Comparison of ENCODE assay signal across 9 cellular contexts in the genomic region with DNA sequence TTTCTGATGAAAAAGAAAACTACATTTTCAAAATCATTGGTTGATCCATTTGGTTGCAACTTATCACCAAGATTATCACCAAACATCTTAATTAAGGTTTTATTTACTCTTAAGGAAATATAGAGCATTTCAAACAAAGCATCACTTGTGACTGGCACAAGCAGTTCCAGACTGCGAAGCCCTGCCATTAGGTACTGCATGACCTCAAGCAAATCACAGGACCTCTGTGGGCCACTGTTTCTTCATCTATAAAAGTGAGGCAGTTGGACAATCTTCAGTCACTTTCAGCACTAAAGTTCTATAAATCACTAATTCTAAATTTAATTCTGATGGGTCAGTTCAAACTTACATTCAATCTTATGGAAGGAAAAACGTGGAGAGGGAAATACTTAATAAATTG. TPM values are rescaled to one million over a fixed set of nuclear protein-coding genes. Genes with fewer than 3 reads are reported as not detected.
DNase-seq lines count a peak whose midpoint lies in the region; ATAC-seq and TF ChIP-seq lines count a peak whose summit lies in the region.
"Had no signal": no experiment of that assay in that cellular context is flagged by ENCODE, and none has a peak within 500 bp of the region (broad histone marks: within the 10 kb centered on the region; RNA-seq: fewer than 3 reads in every experiment).

No MANE protein-coding gene starts in this region.

- in situ Hi-C loops in KBM-7 (cut with MboI; ENCODE audit: low pct_unique_long_range_greater_than_20kb, low sequenced_read_pairs), result no loop called here
- in situ Hi-C loops in brain microvascular endothelial cell (cut with HindIII; ENCODE audit: low pct_ligation_motif_present, low sequenced_read_pairs), result no loop called here
- in situ Hi-C loops in GM23248 (cut with MboI), result no loop called here

- H3K4me1 ChIP-seq in mesenchymal stem cell (ENCODE audit: control insufficient read depth, insufficient read depth, low read depth, low read length) (peaks cover 2% of the 10 kb centered on the region), GM23248 (ENCODE audit: insufficient read depth) (peaks cover 9% of the 10 kb centered on the region)

- H3K4me3 ChIP-seq in mesenchymal stem cell (ENCODE audit: insufficient read depth in 1 of 2, low read depth in 1 of 2, low read length in 2 of 2) (no peak overlapping the region), brain microvascular endothelial cell (ENCODE audit: low read depth, low read length) (no peak overlapping the region), GM23248 (no peak overlapping the region)

- peaks cover 3% of the 10 kb centered on the region; the same call in 1 of the 2 replicates for H4K20me1 ChIP-seq in GM23248 (ENCODE audit: insufficient read depth)

- H3F3A ChIP-seq in GM23248 (ENCODE audit: insufficient read depth), result 0 out of 2 replicates have a peak, but pooled peaks cover 6% of the 10 kb centered on the region

- H3K9ac ChIP-seq in mesenchymal stem cell (ENCODE audit: low read length), result no peak overlapping the region
- H3K9ac ChIP-seq in GM23248, result no peak overlapping the region

- no peak overlapping the region for H3K27ac ChIP-seq in mesenchymal stem cell (ENCODE audit: low read length, poor library complexity, severe bottlenecking)
- H3K27ac ChIP-seq in brain microvascular endothelial cell, result no peak overlapping the region
- no peak overlapping the region for H3K27ac ChIP-seq in GM23248

- peak overlapping the region; percentile 91 for H3K4me3 Mint-ChIP-seq in activated T-helper 1 cell treated with anti-CD3 and anti-CD28 coated beads, Interleukin-12 subunit alpha, Interleukin-12 subunit beta, Interleukin-2, Interleukin-4 antibody, amounts not matched to agents 30 ng/mL and 10 ng/mL and 1 ng/mL, durations not matched to agents 14 hours and 24 hours and 36 hours

- 71% methylated on average over 2 of the region's 2 CpGs for WGBS in mesenchymal stem cell
- WGBS in GM23248 (ENCODE audit: low coverage in 1 of 2, low lambda C conversion rate in 2 of 2, missing lambda C conversion rate in 2 of 2), 2 experiments, result 70 to 77% methylated on average over 2 of the region's 2 CpGs

- intact Hi-C loops in activated T-helper 1 cell treated with anti-CD3 and anti-CD28 coated beads, Interleukin-12 subunit alpha, Interleukin-12 subunit beta, Interleukin-2, Interleukin-4 antibody, amounts not matched to agents 30 ng/mL and 10 ng/mL and 1 ng/mL, durations not matched to agents 14 hours and 24 hours and 36 hours (cut with micrococcal nuclease), result loop anchor here (1.0 to 10.0 kb wide), 5 partner anchors 9 to 355 kb away; no protein-coding TSS in a partner anchor

- peak overlapping the region; percentile 88 for H3K27ac Mint-ChIP-seq in activated T-helper 1 cell treated with anti-CD3 and anti-CD28 coated beads, Interleukin-12 subunit alpha, Interleukin-12 subunit beta, Interleukin-2, Interleukin-4 antibody, amounts not matched to agents 30 ng/mL and 10 ng/mL and 1 ng/mL, durations not matched to agents 14 hours and 24 hours and 36 hours

- H2AK5ac ChIP-seq in mesenchymal stem cell (ENCODE audit: low read length, severe bottlenecking), result no peak overlapping the region

- no peaks in the 10 kb centered on the region for H3K27me3 Mint-ChIP-seq in activated T-helper 1 cell treated with anti-CD3 and anti-CD28 coated beads, Interleukin-12 subunit alpha, Interleukin-12 subunit beta, Interleukin-2, Interleukin-4 antibody, amounts not matched to agents 30 ng/mL and 10 ng/mL and 1 ng/mL, durations not matched to agents 14 hours and 24 hours and 36 hours (ENCODE audit: insufficient read depth)

- H3K4me2 ChIP-seq in mesenchymal stem cell (ENCODE audit: low read length, poor library complexity, severe bottlenecking) (peak overlapping the region; percentile 31), GM23248 (ENCODE audit: unreplicated experiment) (no peak overlapping the region)

- H3K27me3 ChIP-seq in mesenchymal stem cell (ENCODE audit: control insufficient read depth in 1 of 2, insufficient read depth in 1 of 2, low read length in 2 of 2) (no peaks in the 10 kb centered on the region), brain microvascular endothelial cell (replicated peaks) (no peaks in the 10 kb centered on the region), GM23248 (replicated peaks; ENCODE audit: insufficient read depth) (no peaks in the 10 kb centered on the region)

- H2BK5ac ChIP-seq in mesenchymal stem cell (ENCODE audit: low read depth, low read length, poor library complexity, severe bottlenecking), result no peak overlapping the region

- H3K36me3 ChIP-seq in mesenchymal stem cell (ENCODE audit: control insufficient read depth in 1 of 2, insufficient read depth in 2 of 2, low read depth in 1 of 2, low read length in 2 of 2), result peaks cover 0 to 6% of the 10 kb centered on the region in 2 experiments
- no peaks in the 10 kb centered on the region for H3K36me3 ChIP-seq in brain microvascular endothelial cell (replicated peaks)
- H3K36me3 ChIP-seq in GM23248 (ENCODE audit: low read depth), result 0 out of 2 replicates have a peak, but pooled peaks cover 3% of the 10 kb centered on the region

- H3K9me3 ChIP-seq in mesenchymal stem cell (ENCODE audit: control insufficient read depth, low read length), result no peaks in the 10 kb centered on the region
- no peaks in the 10 kb centered on the region for H3K9me3 ChIP-seq in GM23248 (ENCODE audit: low read depth)

- H4K8ac ChIP-seq in mesenchymal stem cell (ENCODE audit: low read length), result no peak overlapping the region

- H3K18ac ChIP-seq in mesenchymal stem cell (ENCODE audit: low read depth in 1 of 2, low read length in 2 of 2), result no peak overlapping the region

- H3K79me1 ChIP-seq in mesenchymal stem cell (replicated peaks; ENCODE audit: low read length, poor library complexity, severe bottlenecking), result no peaks in the 10 kb centered on the region

- no peak overlapping the region for H2BK15ac ChIP-seq in mesenchymal stem cell (ENCODE audit: low read depth, poor library complexity, severe bottlenecking)

- no peak overlapping the region for H2AFZ ChIP-seq in mesenchymal stem cell (ENCODE audit: low read depth, low read length)
- no peak overlapping the region for H2AFZ ChIP-seq in GM23248

- no peak for TF ChIP-seq CTCF in brain microvascular endothelial cell (IDR thresholded peaks at IDR 0.05; ENCODE audit: low read depth, low read length, missing control alignments)

- ATAC-seq in GM19455 (IDR thresholded peaks at IDR 0.05; ENCODE audit: unreplicated experiment), result no peak
- ATAC-seq in HG02642 (IDR thresholded peaks at IDR 0.05; ENCODE audit: poor library complexity, unreplicated experiment), result no peak

- H4K91ac ChIP-seq in mesenchymal stem cell (ENCODE audit: low read length), result no peak overlapping the region

- peaks cover 30% of the 10 kb centered on the region for H3K36me3 Mint-ChIP-seq in activated T-helper 1 cell treated with anti-CD3 and anti-CD28 coated beads, Interleukin-12 subunit alpha, Interleukin-12 subunit beta, Interleukin-2, Interleukin-4 antibody, amounts not matched to agents 30 ng/mL and 10 ng/mL and 1 ng/mL, durations not matched to agents 14 hours and 24 hours and 36 hours (ENCODE audit: low read depth)

- H3K4ac ChIP-seq in mesenchymal stem cell (ENCODE audit: low read depth in 1 of 2, low read length in 2 of 2), result no peak overlapping the region

- peaks cover 98% of the 10 kb centered on the region for H3K79me2 ChIP-seq in GM23248 (ENCODE audit: insufficient read depth)

- no peaks in the 10 kb centered on the region for H3K9me2 ChIP-seq in GM23248 (ENCODE audit: insufficient read depth)

- H3K4me1 Mint-ChIP-seq in activated T-helper 1 cell treated with anti-CD3 and anti-CD28 coated beads, Interleukin-12 subunit alpha, Interleukin-12 subunit beta, Interleukin-2, Interleukin-4 antibody, amounts not matched to agents 30 ng/mL and 10 ng/mL and 1 ng/mL, durations not matched to agents 14 hours and 24 hours and 36 hours (ENCODE audit: low read depth), result peaks cover 65% of the 10 kb centered on the region

- H3K9me3 Mint-ChIP-seq in activated T-helper 1 cell treated with anti-CD3 and anti-CD28 coated beads, Interleukin-12 subunit alpha, Interleukin-12 subunit beta, Interleukin-2, Interleukin-4 antibody, amounts not matched to agents 30 ng/mL and 10 ng/mL and 1 ng/mL, durations not matched to agents 14 hours and 24 hours and 36 hours, result no peaks in the 10 kb centered on the region

- H2BK12ac ChIP-seq in mesenchymal stem cell (ENCODE audit: low read length in 2 of 2), result no peak overlapping the region

- peak overlapping the region in 1 of 2 experiments; percentile 74 for H3K14ac ChIP-seq in mesenchymal stem cell (ENCODE audit: low read length in 2 of 2)

- no peak overlapping the region for H2BK120ac ChIP-seq in mesenchymal stem cell (ENCODE audit: low read depth, low read length)

- H3K23ac ChIP-seq in mesenchymal stem cell (ENCODE audit: low read length in 2 of 2), result no peak overlapping the region

- peak; percentile 46 to 47 for DNase-seq in AML-193 (lab: John Stamatoyannopoulos, UW)
- peak; percentile 60 for DNase-seq in KBM-7
- DNase-seq in activated T-helper 1 cell treated with anti-CD3 and anti-CD28 coated beads, Interleukin-12 subunit alpha, Interleukin-12 subunit beta, Interleukin-2, Interleukin-4 antibody, amounts not matched to agents 30 ng/mL and 10 ng/mL and 1 ng/mL, durations not matched to agents 14 hours and 24 hours and 36 hours (ENCODE audit: low spot score), result no peak
- peak; percentile 34 for DNase-seq in mesenchymal stem cell
- no peak for DNase-seq in brain microvascular endothelial cell
- no peak for DNase-seq in GM23248
- DNase-seq: NCI-H2081 had no signal

RNA-seq across cellular contexts. Expression of a gene that starts 2.0 kb away (rescaled TPM):
- 75.3 and 76.8 TPM in 2 replicates for total RNA-seq in activated T-helper 1 cell treated with anti-CD3 and anti-CD28 coated beads, Interleukin-12 subunit alpha, Interleukin-12 subunit beta, Interleukin-2, Interleukin-4 antibody, amounts not matched to agents 30 ng/mL and 10 ng/mL and 1 ng/mL, durations not matched to agents 14 hours and 24 hours and 36 hours
- polyA plus RNA-seq in mesenchymal stem cell (2013, experiment 1 of 2), result 50.1 TPM
- polyA plus RNA-seq in mesenchymal stem cell (2013, experiment 2 of 2), result 49.3 TPM
- total RNA-seq in GM23248 (2014; rRNA removed; shearing (Covaris generic)), result 36.1 and 43.8 TPM in 2 replicates
- polyA plus RNA-seq in GM23248 (2016; fragmentation: Nextera tagmentation; extraction: Ambion mirVana), result 39.9 and 42.7 TPM in 2 replicates

RNA-seq across cellular contexts. Expression of a gene that starts 44.2 kb away (rescaled TPM):
- total RNA-seq in activated T-helper 1 cell treated with anti-CD3 and anti-CD28 coated beads, Interleukin-12 subunit alpha, Interleukin-12 subunit beta, Interleukin-2, Interleukin-4 antibody, amounts not matched to agents 30 ng/mL and 10 ng/mL and 1 ng/mL, durations not matched to agents 14 hours and 24 hours and 36 hours, result 13.4 and 14.0 TPM in 2 replicates
- 17.5 TPM for polyA plus RNA-seq in mesenchymal stem cell (2013, experiment 1 of 2)
- polyA plus RNA-seq in mesenchymal stem cell (2013, experiment 2 of 2), result 17.7 TPM
- 7.5 and 11.8 TPM in 2 replicates for total RNA-seq in GM23248 (2014; rRNA removed; shearing (Covaris generic))
- 13.4 and 14.0 TPM in 2 replicates for polyA plus RNA-seq in GM23248 (2016; fragmentation: Nextera tagmentation; extraction: Ambion mirVana)

Comparison
In these comparisons a context has a peak if more than half of its experiments do, and no peak if none do; other contexts are left out.
1. DNase-seq: peak in AML-193 (2 of 2), KBM-7 (single experiment) and mesenchymal stem cell (single experiment); none in activated T-helper 1 cell treated with anti-CD3 and anti-CD28 coated beads, Interleukin-12 subunit alpha, Interleukin-12 subunit beta, Interleukin-2, Interleukin-4 antibody, amounts not matched to agents 30 ng/mL and 10 ng/mL and 1 ng/mL, durations not matched to agents 14 hours and 24 hours and 36 hours (single experiment), brain microvascular endothelial cell (single experiment) and GM23248 (single experiment).